Comparison of ENCODE assay signal across 25 cellular contexts in the genomic region with DNA sequence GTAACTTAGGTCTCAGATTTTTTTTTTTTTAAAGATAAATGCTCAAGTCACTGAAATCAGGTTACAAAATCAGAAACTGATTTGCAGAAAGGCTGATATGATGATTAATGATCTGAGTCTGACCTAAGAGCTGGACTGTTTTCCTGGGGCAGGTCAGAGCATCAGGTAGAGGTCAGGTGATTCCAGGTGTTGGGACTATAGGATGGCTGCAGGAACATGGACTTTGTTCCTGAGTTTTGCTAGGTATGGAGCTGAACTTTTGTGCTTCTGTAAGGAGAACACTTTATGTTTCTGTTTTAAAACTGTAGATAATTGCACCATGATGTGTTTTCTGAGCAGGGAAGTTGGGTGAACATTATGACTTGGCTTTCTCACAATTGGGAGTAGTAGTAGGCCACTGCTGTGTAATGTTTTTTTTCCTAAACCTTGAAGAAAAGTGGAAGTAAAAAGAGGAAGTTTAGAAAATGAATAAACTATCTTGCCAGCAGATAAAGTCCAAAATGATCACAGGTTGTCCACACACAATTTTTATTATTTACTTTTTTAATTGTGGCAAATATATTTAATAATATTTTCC.
DNase-seq lines count a peak whose midpoint lies in the region; ATAC-seq and TF ChIP-seq lines count a peak whose summit lies in the region.
"Had no signal": no experiment of that assay in that cellular context is flagged by ENCODE, and none has a peak within 500 bp of the region (broad histone marks: within the 10 kb centered on the region; RNA-seq: fewer than 3 reads in every experiment).

No MANE protein-coding gene starts in this region.

- ATAC-seq in GM18519 (IDR thresholded peaks at IDR 0.05; ENCODE audit: low FRiP score, unreplicated experiment) (no peak), natural killer cell (no peak)
- ATAC-seq: psoas muscle had no signal

- H3K27me3 ChIP-seq in liver (ENCODE audit: control insufficient read depth in 4 of 4, insufficient read depth in 4 of 4, low read length in 3 of 4): no peaks in the 10 kb centered on the region
- H3K27me3 ChIP-seq in HAP-1 (ENCODE audit: low read depth): no peaks in the 10 kb centered on the region
- H3K27me3 ChIP-seq: ascending aorta, neural progenitor cell had no signal

- no peak overlapping the region for H3K4me3 ChIP-seq in liver (ENCODE audit: low read depth in 1 of 3, low read length in 3 of 3)
- no peak overlapping the region for H3K4me3 ChIP-seq in HAP-1
- H3K4me3 ChIP-seq: ascending aorta, neural progenitor cell, psoas muscle had no signal

- H3K27ac ChIP-seq in 22Rv1: peak overlapping the region; percentile 90
- no peak overlapping the region for H3K27ac ChIP-seq in liver (ENCODE audit: low read depth in 1 of 2, low read length in 2 of 2)
- H3K27ac ChIP-seq: ascending aorta, neural progenitor cell, psoas muscle, WERI-Rb-1 had no signal

- H3K4me1 ChIP-seq in liver (ENCODE audit: control insufficient read depth in 4 of 4, insufficient read depth in 4 of 4, low read length in 3 of 4) (peaks cover 0 to 26% (median 16%) of the 10 kb centered on the region in 4 donors), HAP-1 (0 out of 2 replicates have a peak, but pooled peaks cover 3% of the 10 kb centered on the region)
- H3K4me1 ChIP-seq: ascending aorta, neural progenitor cell, psoas muscle had no signal

- H3K27me3 Mint-ChIP-seq in natural killer cell (ENCODE audit: low read depth in 2 of 2): peaks cover 0 to 9% of the 10 kb centered on the region in 2 donors
- H3K27me3 Mint-ChIP-seq: activated naive CD8-positive, alpha-beta T cell had no signal

- no peaks in the 10 kb centered on the region for H3K36me3 ChIP-seq in liver (ENCODE audit: control insufficient read depth in 4 of 4, insufficient read depth in 3 of 4, low read depth in 1 of 4, low read length in 3 of 4)
- no peaks in the 10 kb centered on the region for H3K36me3 ChIP-seq in HAP-1 (replicated peaks)
- H3K36me3 ChIP-seq: ascending aorta, neural progenitor cell had no signal

- H3K36me3 Mint-ChIP-seq in natural killer cell: no peaks in the 10 kb centered on the region
- H3K36me3 Mint-ChIP-seq: activated naive CD8-positive, alpha-beta T cell; neural progenitor cell had no signal

- intact Hi-C loops in natural killer cell (cut with micrococcal nuclease): no loop called here

- no peaks in the 10 kb centered on the region for H3K9me3 ChIP-seq in liver (ENCODE audit: control insufficient read depth in 4 of 4, low read length in 3 of 4)
- no peaks in the 10 kb centered on the region for H3K9me3 ChIP-seq in HAP-1
- H3K9me3 ChIP-seq: ascending aorta, psoas muscle had no signal

- no peak overlapping the region for H3K9ac ChIP-seq in liver (ENCODE audit: low read depth in 1 of 2, low read length in 2 of 2)
- H3K9ac ChIP-seq: neural progenitor cell had no signal

- H3K9me3 Mint-ChIP-seq in natural killer cell: no peaks in the 10 kb centered on the region
- H3K9me3 Mint-ChIP-seq: activated T-helper 2 cell treated with anti-CD3 and anti-CD28 coated beads, Interferon-gamma antibody, Interleukin-2, Interleukin-4, amounts not matched to agents 10 μg/mL and 5 μg/mL and 100 μg/mL, durations not matched to agents 14 hours and 24 hours and 36 hours; central memory CD8-positive, alpha-beta T cell; neural progenitor cell; T-helper 1 cell treated with Interleukin-12 subunit alpha and Interleukin-12 subunit beta and Interleukin-4 antibody, amounts not matched to agents 30 μg/mL and 1 μg/mL, for 36 hours had no signal

- no peak overlapping the region for H3K4me3 Mint-ChIP-seq in natural killer cell
- H3K4me3 Mint-ChIP-seq: activated naive CD8-positive, alpha-beta T cell; central memory CD8-positive, alpha-beta T cell; neural progenitor cell; T-helper 1 cell treated with Interleukin-12 subunit alpha and Interleukin-12 subunit beta and Interleukin-4 antibody, amounts not matched to agents 30 μg/mL and 1 μg/mL, for 36 hours had no signal

- peak; percentile 78 to 79 for DNase-seq in Kasumi-1 (lab: John Stamatoyannopoulos, UW)
- DNase-seq in SKM-1 (lab: John Stamatoyannopoulos, UW; ENCODE audit: unreplicated experiment): peak; percentile 59
- DNase-seq in activated T-cell treated with anti-CD3 and anti-CD28 coated beads, Interleukin-2, amount 50 U/mL, for 48 hours: no peak
- no peak for DNase-seq in natural killer cell
- no peak for DNase-seq in HAP-1 (ENCODE audit: low spot score in 2 of 2)
- DNase-seq: activated CD4-positive, alpha-beta T cell treated with anti-CD3 and anti-CD28 coated beads, Interleukin-2, amount 50 U/mL, for 1 hour; HCEC 1CT; hippocampal formation; NCI-H1048; NCI-H187 treated with DMSO at 0.1 percent for 48 hours; NCI-H2227 treated with DMSO at 0.1 percent for 48 hours; NCI-H774; psoas muscle; SHP77 treated with DMSO at 0.1 percent for 48 hours; stimulated activated naive CD4-positive, alpha-beta T cell treated with Interleukin-2 at 50 U/mL for 16 hours; WERI-Rb-1 had no signal

- no peak overlapping the region for H3K27ac Mint-ChIP-seq in natural killer cell
- H3K27ac Mint-ChIP-seq: activated naive CD8-positive, alpha-beta T cell; activated T-helper 2 cell treated with anti-CD3 and anti-CD28 coated beads, Interferon-gamma antibody, Interleukin-2, Interleukin-4, amounts not matched to agents 10 μg/mL and 5 μg/mL and 100 μg/mL, durations not matched to agents 14 hours and 24 hours and 36 hours; neural progenitor cell; T-helper 1 cell treated with Interleukin-12 subunit alpha and Interleukin-12 subunit beta and Interleukin-4 antibody, amounts not matched to agents 30 μg/mL and 1 μg/mL, for 36 hours had no signal

- TF ChIP-seq CTCF in 22Rv1 (IDR thresholded peaks at IDR 0.05) (no peak), liver (IDR thresholded peaks at IDR 0.05; ENCODE audit: low read depth, low read length, missing input control) (no peak), natural killer cell (IDR thresholded peaks at IDR 0.05) (no peak)

- in situ Hi-C loops in HAP-1 (cut with MboI; ENCODE audit: low sequenced_read_pairs): no loop called here

- TF ChIP-seq RAD21 in liver (IDR thresholded peaks at IDR 0.05): peak in 1 of 2 donors; percentile 4

- peaks cover 6 to 10% of the 10 kb centered on the region in 2 donors for H3K4me1 Mint-ChIP-seq in natural killer cell
- H3K4me1 Mint-ChIP-seq: central memory CD8-positive, alpha-beta T cell; neural progenitor cell had no signal

TF ChIP-seq in liver, 16 proteins besides CTCF, POLR2A, EP300 and RAD21:
- TF ChIP-seq FOXA1 (IDR thresholded peaks at IDR 0.05): no peak
- peak; percentile 8 to 57 for TF ChIP-seq HNF4A (conservative IDR thresholded peaks at IDR 0.05)

Comparison
In these comparisons a context has a peak if more than half of its experiments do, and no peak if none do; other contexts are left out.
1. DNase-seq: peak in Kasumi-1 (2 of 2) and SKM-1 (single experiment); none in activated T-cell treated with anti-CD3 and anti-CD28 coated beads, Interleukin-2, amount 50 U/mL, for 48 hours (0 of 2), natural killer cell (single experiment) and HAP-1 (0 of 2).